In the genomic region with DNA sequence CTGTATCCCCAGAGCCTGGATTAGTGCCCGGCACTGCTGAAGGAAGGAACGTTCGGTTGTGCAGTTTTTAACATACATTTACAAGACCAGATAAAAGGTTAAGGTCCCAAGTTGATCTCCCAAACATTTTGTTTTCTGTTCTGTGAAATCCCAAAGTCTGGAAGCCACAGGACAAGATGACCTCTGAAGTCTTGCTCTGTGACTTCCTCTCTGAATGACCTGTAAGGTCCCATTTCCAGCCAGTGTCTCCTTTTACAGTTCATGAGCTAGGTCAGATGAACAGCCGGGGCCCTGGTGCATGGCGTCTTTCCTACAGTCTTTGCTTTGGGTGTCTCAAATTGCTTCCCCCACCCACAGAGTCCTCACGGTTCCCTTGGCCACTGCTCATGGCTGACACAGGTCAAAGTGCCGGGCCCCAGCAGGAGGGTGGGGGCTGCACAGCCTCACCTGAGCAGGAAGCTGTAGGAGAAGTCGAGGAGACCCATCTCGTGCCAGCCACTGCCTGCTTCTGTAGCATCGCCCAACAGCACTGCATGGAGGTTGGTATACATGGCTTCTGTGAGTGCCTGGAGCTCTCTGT, we compare ENCODE assay signal across 20 cellular contexts. TPM values are rescaled to one million over a fixed set of nuclear protein-coding genes. Genes with fewer than 3 reads are reported as not detected.
DNase-seq lines count a peak whose midpoint lies in the region; ATAC-seq, FAIRE-seq and TF ChIP-seq lines count a peak whose summit lies in the region.
"Had no signal": no experiment of that assay in that cellular context is flagged by ENCODE, and none has a peak within 500 bp of the region (broad histone marks: within the 10 kb centered on the region; RNA-seq: fewer than 3 reads in every experiment).

No MANE protein-coding gene starts in this region.

- H3K27ac ChIP-seq in PC-9 (peak overlapping the region; percentile 41; the same call in 1 of the 2 replicates), HepG2 (ENCODE audit: extremely low read length, insufficient read depth, low read length) (no peak overlapping the region), testis (peak overlapping the region in 1 of 2 donors; percentile 30)
- H3K27ac ChIP-seq: C4-2B, GM23248, RWPE1 had no signal

- no peaks in the 10 kb centered on the region for H3K27me3 ChIP-seq in PC-9 (ENCODE audit: insufficient read depth, low read depth)
- peaks cover 5 to 19% of the 10 kb centered on the region in 2 experiments; a peak in 3 of 5 replicates for H3K27me3 ChIP-seq in HepG2 (ENCODE audit: control insufficient read depth in 1 of 2, insufficient read depth in 2 of 2, low read length in 2 of 2)
- no peaks in the 10 kb centered on the region for H3K27me3 ChIP-seq in testis

- H3K9me2 ChIP-seq in PC-9 (ENCODE audit: insufficient read depth) = no peaks in the 10 kb centered on the region

- H3K9me3 ChIP-seq in PC-9 (ENCODE audit: insufficient read depth, low read depth) (peaks cover 5% of the 10 kb centered on the region; the same call in 1 of the 2 replicates), HepG2 (ENCODE audit: low read length) (peaks cover 15% of the 10 kb centered on the region), testis (no peaks in the 10 kb centered on the region)

- TF ChIP-seq CTCF in PC-9 (conservative IDR thresholded peaks at IDR 0.05) = no peak
- no peak for TF ChIP-seq CTCF in HepG2 (CRISPR knock-in tag; IDR thresholded peaks at IDR 0.05)
- TF ChIP-seq CTCF in testis (IDR thresholded peaks at IDR 0.05) = no peak

- H3K4me2 ChIP-seq in PC-9 = no peak overlapping the region
- H3K4me2 ChIP-seq in HepG2 (ENCODE audit: low read depth, low read length) = peak overlapping the region; percentile 9; the same call in 1 of the 2 replicates

- no peaks in the 10 kb centered on the region for H4K20me1 ChIP-seq in PC-9 (ENCODE audit: insufficient read depth)
- no peaks in the 10 kb centered on the region for H4K20me1 ChIP-seq in HepG2 (ENCODE audit: insufficient read depth, low read length)

- H3F3A ChIP-seq in PC-9 (ENCODE audit: insufficient read depth, low read depth) = peaks cover 42% of the 10 kb centered on the region

- TF ChIP-seq RAD21 in HepG2 (CRISPR knock-in tag; IDR thresholded peaks at IDR 0.05) = no peak

- CTCF ChIA-PET in PC-9 (lab: Charles Lee) = interaction anchor here (1.2 to 4.9 kb wide), 2 partner anchors 66 to 209 kb away, joined by 3 to 75 read pairs; no protein-coding TSS in a partner anchor
- CTCF ChIA-PET in HepG2 (lab: Yijun Ruan, JAX; ENCODE audit: low intra/inter-chr PET ratio, low total read pairs) = interaction anchor here (1.0 to 6.3 kb wide), 4 partner anchors 59 to 303 kb away, joined by 3 to 282 read pairs (median 4); no protein-coding TSS in a partner anchor

- POLR2A ChIA-PET in PC-9 (lab: Charles Lee; ENCODE audit: unreplicated experiment) = interaction anchor here (0.7 kb wide), 1 partner anchor 169 kb away, joined by 16 read pairs; no protein-coding TSS in a partner anchor
- POLR2A ChIA-PET in HepG2 (lab: Yijun Ruan, JAX) = no interaction called here

- H3K27ac Mint-ChIP-seq in activated T-helper 17 cell treated with anti-CD3 and anti-CD28 coated beads, Interleukin-2, amount 50 U/mL, for 72 hours = peak overlapping the region; percentile 73
- H3K27ac Mint-ChIP-seq in activated T-cell treated with anti-CD3 and anti-CD28 coated beads, Interleukin-2, amount 50 U/mL, for 24 hours = no peak overlapping the region

- H3K79me2 ChIP-seq in PC-9 (ENCODE audit: low read depth) = 0 out of 2 replicates have a peak, but pooled peaks cover 3% of the 10 kb centered on the region
- no peaks in the 10 kb centered on the region for H3K79me2 ChIP-seq in HepG2 (ENCODE audit: insufficient read depth, low read length)

- in situ Hi-C loops in HepG2 (cut with HindIII; ENCODE audit: extremely low pct_ligation_motif_present, low pct_unique_long_range_greater_than_20kb) = loop anchor here (5.0 kb wide), 2 partner anchors 63 to 303 kb away; no protein-coding TSS in a partner anchor

- TF ChIP-seq POLR2A in HepG2 (IDR thresholded peaks at IDR 0.05; ENCODE audit: insufficient read depth in 1 of 2, low read depth in 2 of 2, low read length in 2 of 2) = no peak
- no peak for TF ChIP-seq POLR2A in testis (IDR thresholded peaks at IDR 0.05)

- no peak overlapping the region for H3K9ac ChIP-seq in HepG2 (ENCODE audit: insufficient read depth, low read depth, low read length)
- H3K9ac ChIP-seq: GM23248 had no signal

- no peaks in the 10 kb centered on the region for H3K27me3 Mint-ChIP-seq in activated T-helper 17 cell treated with anti-CD3 and anti-CD28 coated beads, Interleukin-2, amount 50 U/mL, for 72 hours
- H3K27me3 Mint-ChIP-seq in activated T-cell treated with anti-CD3 and anti-CD28 coated beads, Interleukin-2, amount 50 U/mL, for 24 hours = peaks cover 20% of the 10 kb centered on the region

- no peak overlapping the region for H3K4me3 ChIP-seq in PC-9
- H3K4me3 ChIP-seq in HepG2 (replicated peaks in 1 of 3; ENCODE audit: insufficient read depth in 1 of 3, low read depth in 2 of 3, low read length in 3 of 3) = no peak overlapping the region; a peak in 1 of 6 replicates
- no peak overlapping the region for H3K4me3 ChIP-seq in testis
- H3K4me3 ChIP-seq: GM23248 had no signal

- H3K9me3 Mint-ChIP-seq in activated T-helper 17 cell treated with anti-CD3 and anti-CD28 coated beads, Interleukin-2, amount 50 U/mL, for 72 hours = no peaks in the 10 kb centered on the region
- H3K9me3 Mint-ChIP-seq in activated T-cell treated with anti-CD3 and anti-CD28 coated beads, Interleukin-2, amount 50 U/mL, for 24 hours = peaks cover 8% of the 10 kb centered on the region

- intact Hi-C loops in PC-9 (cut with micrococcal nuclease; ENCODE audit: unreplicated experiment) = loop anchor here (5.0 kb wide), 1 partner anchor 383 kb away; no protein-coding TSS in a partner anchor
- intact Hi-C loops in HepG2 (cut with micrococcal nuclease; ENCODE audit: unreplicated experiment) = no loop called here
- intact Hi-C loops in testis (cut with DNase I; ENCODE audit: low total_unique reads) = loop anchor here (5.0 kb wide), 1 partner anchor 63 kb away; no protein-coding TSS in a partner anchor

- H2AFZ ChIP-seq in PC-9 (no peak overlapping the region), HepG2 (ENCODE audit: low read length) (no peak overlapping the region)
- H2AFZ ChIP-seq: GM23248 had no signal

- TF ChIP-seq EP300 in HepG2 (IDR thresholded peaks at IDR 0.05; ENCODE audit: low read depth in 2 of 2, low read length in 2 of 2) (no peak), HepG2 (CRISPR knock-in tag; IDR thresholded peaks at IDR 0.05; ENCODE audit: borderline replicate concordance) (no peak)

- no peak for FAIRE-seq in HepG2 (lab: Jason Lieb, UNC)
- FAIRE-seq: G401.6, GM12891, GM18507 had no signal

- peaks cover 4% of the 10 kb centered on the region for H3K4me1 Mint-ChIP-seq in activated T-helper 17 cell treated with anti-CD3 and anti-CD28 coated beads, Interleukin-2, amount 50 U/mL, for 72 hours
- H3K4me1 Mint-ChIP-seq in activated T-cell treated with anti-CD3 and anti-CD28 coated beads, Interleukin-2, amount 50 U/mL, for 24 hours (ENCODE audit: low read depth) = peaks cover 19% of the 10 kb centered on the region

- WGBS in HepG2 (ENCODE audit: low lambda C conversion rate) = 38% methylated on average over 10 of the region's 10 CpGs
- WGBS in testis, 2 donors = 66 to 68% methylated on average over 9 to 10 of the region's 10 CpGs

- no peak for DNase-seq in PC-9
- DNase-seq in HepG2 (ENCODE audit: low spot score) = no peak
- peak; percentile 7 for DNase-seq in testis
- no peak for DNase-seq in activated T-cell treated with anti-CD3 and anti-CD28 coated beads, Interleukin-2, amount 50 U/mL, for 24 hours
- DNase-seq: DND-41, GM23248, NCI-H1436 treated with DMSO at 0.1 percent for 48 hours, NCI-H2029 treated with DMSO at 0.1 percent for 48 hours, NCI-H2171 treated with DMSO at 0.1 percent for 48 hours, NCI-H748 treated with DMSO at 0.1 percent for 48 hours had no signal

- H3K4me3 Mint-ChIP-seq in activated T-helper 17 cell treated with anti-CD3 and anti-CD28 coated beads, Interleukin-2, amount 50 U/mL, for 72 hours = no peak overlapping the region
- no peak overlapping the region for H3K4me3 Mint-ChIP-seq in activated T-cell treated with anti-CD3 and anti-CD28 coated beads, Interleukin-2, amount 50 U/mL, for 24 hours

- BruUV-seq in PC-9 (replicated peaks; lab: Mats Ljungman, UMichigan) (no TSS peak), HepG2 (replicated peaks; lab: Mats Ljungman, UMichigan) (no TSS peak)

- peaks cover 23% of the 10 kb centered on the region for H3K4me1 ChIP-seq in PC-9 (replicated peaks; ENCODE audit: insufficient read depth)
- H3K4me1 ChIP-seq in HepG2 (ENCODE audit: insufficient read depth, low read length) = peaks cover 13% of the 10 kb centered on the region
- H3K4me1 ChIP-seq in testis = no peaks in the 10 kb centered on the region

- ATAC-seq in activated T-helper 17 cell treated with anti-CD3 and anti-CD28 coated beads, Interleukin-2, amount 50 U/mL, for 72 hours (replicated peaks) = no peak
- no peak; the same call in 2 of the 3 replicates for ATAC-seq in HepG2
- no peak for ATAC-seq in GM18873 (IDR thresholded peaks at IDR 0.05; ENCODE audit: low FRiP score, unreplicated experiment)
- no peak for ATAC-seq in HG03354 (IDR thresholded peaks at IDR 0.05; ENCODE audit: poor library complexity, severe bottlenecking, unreplicated experiment)
- ATAC-seq: HCT116 had no signal

- H3K36me3 ChIP-seq in PC-9 (ENCODE audit: low read depth) (peaks cover 9% of the 10 kb centered on the region; the same call in 1 of the 2 replicates), HepG2 (replicated peaks in 1 of 2; ENCODE audit: control insufficient read depth in 1 of 2, insufficient read depth in 2 of 2, low read length in 2 of 2) (no peaks in the 10 kb centered on the region), testis (ENCODE audit: low read depth, missing control alignments) (no peaks in the 10 kb centered on the region)

- H3K36me3 Mint-ChIP-seq in activated T-helper 17 cell treated with anti-CD3 and anti-CD28 coated beads, Interleukin-2, amount 50 U/mL, for 72 hours (ENCODE audit: low read depth) = no peaks in the 10 kb centered on the region
- peaks cover 7% of the 10 kb centered on the region for H3K36me3 Mint-ChIP-seq in activated T-cell treated with anti-CD3 and anti-CD28 coated beads, Interleukin-2, amount 50 U/mL, for 24 hours (ENCODE audit: low read depth)

RNA-seq across cellular contexts. Expression of a gene that starts 24.0 kb away (rescaled TPM):
- 26.9 and 30.3 TPM in 2 replicates for total RNA-seq in PC-9 (2021)
- 1 to 10 TPM in 1 of 2 donors, under 1 TPM in 1; 0.56 to 2.3 TPM for total RNA-seq in activated T-helper 17 cell treated with anti-CD3 and anti-CD28 coated beads, Interleukin-2, amount 50 U/mL, for 72 hours
- not detected in 2 replicates for total RNA-seq in HepG2 (2016; rRNA removed; fragmentation: Illumina TruSeq; extraction: Trizol)
- total RNA-seq in HepG2 (2016; cell fraction: cytosol; rRNA removed; fragmentation: Illumina TruSeq; extraction: Trizol; ENCODE audit: low read depth) = not detected in 2 replicates
- total RNA-seq in HepG2 (2016; cell fraction: insoluble cytoplasmic fraction; rRNA removed; fragmentation: Illumina TruSeq; extraction: Trizol) = not detected in 2 replicates
- total RNA-seq in HepG2 (2016; cell fraction: membrane; rRNA removed; fragmentation: Illumina TruSeq; extraction: Trizol) = not detected in 2 replicates
- total RNA-seq in HepG2 (2016; cell fraction: nucleus; rRNA removed; fragmentation: Illumina TruSeq; extraction: Trizol) = not detected in 2 replicates
- not detected in 2 replicates for polyA plus RNA-seq in HepG2 (2011; rRNA removed)
- polyA plus RNA-seq in HepG2 (2011; cell fraction: cytosol; rRNA removed) = not detected in 2 replicates
- polyA plus RNA-seq in HepG2 (2011; cell fraction: nucleus; rRNA removed) = not detected in 2 replicates
- not detected in 2 replicates for polyA plus RNA-seq in HepG2 (2012)
- polyA plus RNA-seq in HepG2 (2016; cell fraction: cytosol; fragmentation: Illumina TruSeq; extraction: Trizol; ENCODE audit: low read depth) = not detected in 2 replicates
- not detected in 2 replicates for polyA plus RNA-seq in HepG2 (2016; cell fraction: insoluble cytoplasmic fraction; fragmentation: Illumina TruSeq; extraction: Trizol; ENCODE audit: low read depth)
- not detected in 2 replicates for polyA plus RNA-seq in HepG2 (2016; cell fraction: membrane; fragmentation: Illumina TruSeq; extraction: Trizol; ENCODE audit: low read depth)
- not detected in 2 replicates for polyA plus RNA-seq in HepG2 (2016; cell fraction: nucleus; fragmentation: Illumina TruSeq; extraction: Trizol; ENCODE audit: insufficient read depth, low read depth)
- polyA minus RNA-seq in HepG2 (2011; rRNA and poly(A)+ RNA removed; ENCODE audit: low replicate concordance) = not detected in 2 replicates
- polyA minus RNA-seq in HepG2 (2011; cell fraction: cytosol; rRNA and poly(A)+ RNA removed) = not detected in 2 replicates
- not detected in 2 replicates for polyA minus RNA-seq in HepG2 (2011; cell fraction: nucleus; rRNA and poly(A)+ RNA removed)
- 10 to 100 TPM; 12.2 to 13.0 TPM for total RNA-seq in testis
- polyA plus RNA-seq in testis (ENCODE audit: insufficient read depth, low read depth, low replicate concordance) = 30.3 TPM
- total RNA-seq: NCI-H460 had no signal
